In genomic region chr4:141711211-141711610, GRCh38 we compare ENCODE assay signal across 9 cellular contexts.
DNase-seq lines count a peak whose midpoint lies in the region; ATAC-seq and TF ChIP-seq lines count a peak whose summit lies in the region.
"Had no signal": no experiment of that assay in that cellular context is flagged by ENCODE, and none has a peak within 500 bp of the region (broad histone marks: within the 10 kb centered on the region; RNA-seq: fewer than 3 reads in every experiment).

No MANE protein-coding gene starts in this region.

- WGBS in psoas muscle, 3 donors, result 44 to 66% (median 54%) methylated on average over 1 of the region's 1 CpG

- no peaks in the 10 kb centered on the region for H3K27me3 ChIP-seq in psoas muscle (ENCODE audit: insufficient read depth in 3 of 3, low read length in 2 of 3)
- H3K27me3 ChIP-seq: neutrophil had no signal

- peak; percentile 74 for ATAC-seq in HG03469 (IDR thresholded peaks at IDR 0.05; ENCODE audit: unreplicated experiment)
- no peak for ATAC-seq in psoas muscle
- no peak for ATAC-seq in GM18517 (IDR thresholded peaks at IDR 0.05; ENCODE audit: unreplicated experiment)

- peaks cover 16 to 22% of the 10 kb centered on the region in 2 donors for H3K4me1 Mint-ChIP-seq in immature natural killer cell

- peaks cover 0 to 14% (median 5%) of the 10 kb centered on the region in 6 donors for H3K9me3 Mint-ChIP-seq in immature natural killer cell

- in situ Hi-C loops in GM13976 (cut with MboI; ENCODE audit: low sequenced_read_pairs, unreplicated experiment), result no loop called here

- H3K4me3 ChIP-seq in coronary artery (no peak overlapping the region), psoas muscle (no peak overlapping the region)

- TF ChIP-seq CTCF in GM13976 (IDR thresholded peaks at IDR 0.05; ENCODE audit: borderline replicate concordance, control extremely low read depth, extremely low read depth, insufficient read depth, missing control alignments), result peak; percentile 46
- peak; percentile 52 for TF ChIP-seq CTCF in coronary artery (IDR thresholded peaks at IDR 0.05)
- peak; percentile 63 for TF ChIP-seq CTCF in psoas muscle (IDR thresholded peaks at IDR 0.05)

- DNase-seq in GM13976 (ENCODE audit: low spot score), result no peak
- DNase-seq in coronary artery (ENCODE audit: low spot score), result no peak
- DNase-seq in psoas muscle, result no peak
- DNase-seq in ureter (ENCODE audit: low spot score), result no peak
- no peak for DNase-seq in stimulated activated CD8-positive, alpha-beta memory T cell treated with anti-CD3 and anti-CD28 coated beads, Interleukin-4, amount 100 ng/mL, for 48 hours
- DNase-seq in immature natural killer cell, result no peak

- H3K36me3 ChIP-seq in psoas muscle (ENCODE audit: insufficient read depth in 1 of 2, low read depth in 1 of 2), result no peaks in the 10 kb centered on the region
- H3K36me3 ChIP-seq: neutrophil had no signal

- intact Hi-C loops in psoas muscle (cut with DNase I), result loop anchor here (5.0 to 10.0 kb wide), 4 partner anchors 364 to 546 kb away; no protein-coding TSS in a partner anchor

- H3K27ac ChIP-seq in coronary artery (no peak overlapping the region), psoas muscle (no peak overlapping the region)
- H3K27ac ChIP-seq: neutrophil had no signal

- H3K27ac Mint-ChIP-seq in immature natural killer cell, result no peak overlapping the region

- peaks cover 8% of the 10 kb centered on the region for H3K9me3 ChIP-seq in psoas muscle
- H3K9me3 ChIP-seq: neutrophil had no signal

- H3K4me1 ChIP-seq in psoas muscle, result peaks cover 7% of the 10 kb centered on the region

- no peak overlapping the region for H3K4me3 Mint-ChIP-seq in immature natural killer cell

- peaks cover 0 to 4% (median 2%) of the 10 kb centered on the region in 3 donors for H3K27me3 Mint-ChIP-seq in immature natural killer cell (ENCODE audit: low read depth in 3 of 3)

- H3K36me3 Mint-ChIP-seq in immature natural killer cell, result peaks cover 0 to 9% (median 6%) of the 10 kb centered on the region in 3 donors
